In genomic region chr3:134462236-134463059, GRCh38 we compare ENCODE assay signal across 13 cellular contexts. TPM values are rescaled to one million over a fixed set of nuclear protein-coding genes. Genes with fewer than 3 reads are reported as not detected.
DNase-seq lines count a peak whose midpoint lies in the region; ATAC-seq, FAIRE-seq and TF ChIP-seq lines count a peak whose summit lies in the region.
"Had no signal": no experiment of that assay in that cellular context is flagged by ENCODE, and none has a peak within 500 bp of the region (broad histone marks: within the 10 kb centered on the region; RNA-seq: fewer than 3 reads in every experiment).

No MANE protein-coding gene starts in this region.

- TF ChIP-seq CTCF in breast epithelium (IDR thresholded peaks at IDR 0.05) (no peak), keratinocyte (optimal IDR thresholded peaks at IDR 0.05 in 1 of 3, IDR thresholded peaks at IDR 0.05 in 1 of 3, conservative IDR thresholded peaks at IDR 0.05 in 1 of 3; ENCODE audit: extremely low read depth in 1 of 3, insufficient read depth in 2 of 3, low read length in 3 of 3) (no peak)

- H3K36me3 ChIP-seq in breast epithelium (no peaks in the 10 kb centered on the region), keratinocyte (ENCODE audit: control insufficient read depth in 2 of 2, extremely low read depth in 1 of 2, insufficient read depth in 2 of 2, low read length in 2 of 2) (no peaks in the 10 kb centered on the region)

- H3K9ac ChIP-seq in keratinocyte (ENCODE audit: control insufficient read depth, extremely low read depth, insufficient read depth, low read length): no peak overlapping the region

- intact Hi-C loops in breast epithelium (cut with DNase I; ENCODE audit: low total_unique reads): no loop called here

- dilution Hi-C loops in keratinocyte (cut with MboI; ENCODE audit: extremely low pct_ligation_motif_present, low sequenced_read_pairs): no loop called here

- H3K4me3 ChIP-seq in breast epithelium (peak overlapping the region in 1 of 3 donors; percentile 2), keratinocyte (ENCODE audit: control insufficient read depth in 2 of 3, extremely low read depth in 1 of 3, insufficient read depth in 2 of 3, low read depth in 1 of 3, low read length in 3 of 3) (no peak overlapping the region), skin epidermis (no peak overlapping the region)

- H3K4me1 ChIP-seq in breast epithelium (peaks cover 8 to 18% of the 10 kb centered on the region in 2 donors), keratinocyte (ENCODE audit: control insufficient read depth, extremely low read depth, insufficient read depth, low read length) (peaks cover 6% of the 10 kb centered on the region)

- no peak overlapping the region for H2AFZ ChIP-seq in keratinocyte (ENCODE audit: control insufficient read depth, low read length)

- peak; percentile 98 for DNase-seq in GM04503 (ENCODE audit: low read depth)
- no peak for DNase-seq in breast epithelium (ENCODE audit: low spot score in 2 of 2)
- DNase-seq in keratinocyte (ENCODE audit: low read depth, low spot score): no peak
- no peak for DNase-seq in KG1 (lab: John Stamatoyannopoulos, UW)
- no peak for DNase-seq in NCI-H2029 treated with DMSO at 0.1 percent for 48 hours (lab: John Stamatoyannopoulos, UW)
- no peak for DNase-seq in stimulated activated CD4-positive, alpha-beta T cell treated with anti-CD3 and anti-CD28 coated beads, Interleukin-4, amount 100 ng/mL, for 4 hours
- DNase-seq: activated naive CD4-positive, alpha-beta T cell; DMS79 treated with DMSO at 0.1 percent for 48 hours; NCI-H446; stimulated activated CD4-positive, alpha-beta T cell treated with anti-CD3 and anti-CD28 coated beads, Interleukin-15, amount 100 ng/mL, for 24 hours had no signal

- ATAC-seq in GM21526 (IDR thresholded peaks at IDR 0.05; ENCODE audit: low FRiP score, unreplicated experiment): no peak

- H3K27ac ChIP-seq in breast epithelium (peak overlapping the region; percentile 82 to 88), keratinocyte (ENCODE audit: control insufficient read depth, insufficient read depth, low read length) (no peak overlapping the region), skin epidermis (peak overlapping the region in 20 of 21 experiments; percentile 6 to 94 (median 70))

- no peaks in the 10 kb centered on the region for H3K9me1 ChIP-seq in keratinocyte (ENCODE audit: control insufficient read depth, extremely low read depth, insufficient read depth, low read length)

- no peak for TF ChIP-seq POLR2A in breast epithelium (IDR thresholded peaks at IDR 0.05)

- no peaks in the 10 kb centered on the region for H4K20me1 ChIP-seq in keratinocyte (ENCODE audit: control insufficient read depth, extremely low read depth, insufficient read depth, low read length)

- H3K27me3 ChIP-seq in breast epithelium (no peaks in the 10 kb centered on the region), keratinocyte (ENCODE audit: control insufficient read depth, extremely low read depth, insufficient read depth, low read length) (no peaks in the 10 kb centered on the region)

- H3K9me3 ChIP-seq in breast epithelium (no peaks in the 10 kb centered on the region), keratinocyte (ENCODE audit: control insufficient read depth, low read depth, low read length) (no peaks in the 10 kb centered on the region)

- H3K4me2 ChIP-seq in keratinocyte (ENCODE audit: control insufficient read depth, extremely low read depth, insufficient read depth, low read depth, low read length): no peak overlapping the region

- H3K79me2 ChIP-seq in keratinocyte (ENCODE audit: control insufficient read depth, insufficient read depth, low read length): no peaks in the 10 kb centered on the region

- peak; percentile 13 for FAIRE-seq in keratinocyte (lab: Jason Lieb, UNC)
- FAIRE-seq: TTC549 had no signal

RNA-seq across cellular contexts. Expression of gene ANAPC13, which starts 23.3 kb away (rescaled TPM):
- 10 to 100 TPM; 56.0 to 68.3 (median 66.1) TPM for total RNA-seq in breast epithelium
- 34.8 to 63.4 TPM (median 45.6 TPM) in 3 replicates for polyA plus RNA-seq in keratinocyte
- polyA plus RNA-seq in keratinocyte (2011; ENCODE audit: low read depth): 55.2 TPM
- polyA plus RNA-seq in keratinocyte (2011; cell fraction: cytosol; rRNA removed): 55.7 and 114 TPM in 2 replicates
- polyA plus RNA-seq in keratinocyte (2011; cell fraction: nucleus; rRNA removed): 18.0 and 28.3 TPM in 2 replicates
- polyA plus RNA-seq in keratinocyte (2012; ENCODE audit: low replicate concordance): 37.3 and 53.0 TPM in 2 replicates
- polyA minus RNA-seq in keratinocyte: 3.5 to 30.4 TPM (median 13.0 TPM) in 3 replicates
- 12.9 TPM for polyA minus RNA-seq in keratinocyte (2011; cell fraction: cytosol; rRNA and poly(A)+ RNA removed)
- 3.3 and 5.8 TPM in 2 replicates for polyA minus RNA-seq in keratinocyte (2011; cell fraction: nucleus; rRNA and poly(A)+ RNA removed)

RNA-seq across cellular contexts. Expression of gene CEP63, which starts 23.4 kb away (rescaled TPM):
- total RNA-seq in breast epithelium: 10 to 100 TPM; 31.8 to 38.9 (median 33.1) TPM
- 5.4 to 10.1 TPM (median 8.7 TPM) in 3 replicates for polyA plus RNA-seq in keratinocyte
- polyA plus RNA-seq in keratinocyte (2011; ENCODE audit: low read depth): 48.3 TPM
- polyA plus RNA-seq in keratinocyte (2011; cell fraction: cytosol; rRNA removed): 7.4 and 10.4 TPM in 2 replicates
- polyA plus RNA-seq in keratinocyte (2011; cell fraction: nucleus; rRNA removed): 4.9 and 9.6 TPM in 2 replicates
- polyA plus RNA-seq in keratinocyte (2012; ENCODE audit: low replicate concordance): 13.7 and 16.3 TPM in 2 replicates
- polyA minus RNA-seq in keratinocyte: 1.2 to 3.8 TPM (median 2.5 TPM) in 3 replicates
- polyA minus RNA-seq in keratinocyte (2011; cell fraction: cytosol; rRNA and poly(A)+ RNA removed): 3.5 TPM
- polyA minus RNA-seq in keratinocyte (2011; cell fraction: nucleus; rRNA and poly(A)+ RNA removed): 7.0 and 8.8 TPM in 2 replicates
